1 cellular context compared by ENCODE assay signal in genomic region chr2:186455613-186456012, GRCh38.
TF ChIP-seq lines count a peak whose summit lies in the region.

No MANE protein-coding gene starts in this region.

TF ChIP-seq in HepG2, 621 proteins besides CTCF, POLR2A, EP300 and RAD21 (continued from another document):
- no peak for TF ChIP-seq ZNF878 (CRISPR knock-in tag; IDR thresholded peaks at IDR 0.05)
- no peak for TF ChIP-seq ZNF784 (CRISPR knock-in tag; IDR thresholded peaks at IDR 0.05; ENCODE audit: borderline replicate concordance)
- TF ChIP-seq MBD4 (IDR thresholded peaks at IDR 0.05; ENCODE audit: borderline replicate concordance, low read length): no peak
- TF ChIP-seq ZNF776 (CRISPR knock-in tag; IDR thresholded peaks at IDR 0.05): no peak
- no peak for TF ChIP-seq ZNF256 (CRISPR knock-in tag; conservative IDR thresholded peaks at IDR 0.05)
- TF ChIP-seq TFDP2 (CRISPR knock-in tag; IDR thresholded peaks at IDR 0.05): no peak
- TF ChIP-seq TBX2 (CRISPR knock-in tag; IDR thresholded peaks at IDR 0.05; ENCODE audit: borderline replicate concordance): no peak
- TF ChIP-seq HNF1B (CRISPR knock-in tag; IDR thresholded peaks at IDR 0.05): no peak
- TF ChIP-seq WIZ (CRISPR knock-in tag; IDR thresholded peaks at IDR 0.05): no peak
- no peak for TF ChIP-seq CEBPG (CRISPR knock-in tag; IDR thresholded peaks at IDR 0.05)
- no peak for TF ChIP-seq ZNF883 (CRISPR knock-in tag; IDR thresholded peaks at IDR 0.05; ENCODE audit: not compliant biosample characterization)
- no peak for TF ChIP-seq TOPORS (CRISPR knock-in tag; IDR thresholded peaks at IDR 0.05)
- TF ChIP-seq NBN (conservative IDR thresholded peaks at IDR 0.05): no peak
- TF ChIP-seq CREM (IDR thresholded peaks at IDR 0.05): no peak
- no peak for TF ChIP-seq CREM (CRISPR knock-in tag; IDR thresholded peaks at IDR 0.05)
- TF ChIP-seq MED1 (CRISPR knock-in tag; IDR thresholded peaks at IDR 0.05): no peak
- no peak for TF ChIP-seq HMGA1 (CRISPR knock-in tag; conservative IDR thresholded peaks at IDR 0.05)
- no peak for TF ChIP-seq MEIS1 (CRISPR knock-in tag; IDR thresholded peaks at IDR 0.05; ENCODE audit: borderline replicate concordance)
- TF ChIP-seq ZNF589 (CRISPR knock-in tag; conservative IDR thresholded peaks at IDR 0.05): no peak
